Comparison of ENCODE assay signal across 9 cellular contexts in genomic region chr10:97076781-97077180, GRCh38.
"Had no signal": no experiment of that assay in that cellular context is flagged by ENCODE, and none has a peak within 500 bp of the region (broad histone marks: within the 10 kb centered on the region; RNA-seq: fewer than 3 reads in every experiment).

No MANE protein-coding gene starts in this region.

- DNase-seq: H7, IMR-90, KG1 had no signal

- H3K36me3 ChIP-seq: HAP-1 had no signal

- H2AFZ ChIP-seq: GM23338 had no signal

- H3K9me3 ChIP-seq: HAP-1 had no signal

- H3K27ac ChIP-seq: HL-60 had no signal

- H3K4me1 ChIP-seq: HAP-1 had no signal

- H3K4me3 ChIP-seq: GM23338, HAP-1, K562 had no signal

- FAIRE-seq: HTR-8/SVneo, K562 had no signal

- ATAC-seq: GM23338, HCT116, K562 had no signal

- H3K4me2 ChIP-seq: GM23338 had no signal
